Comparison of ENCODE assay signal across 8 cellular contexts in genomic region chr2:230974096-230974913, GRCh38. TPM values are rescaled to one million over a fixed set of nuclear protein-coding genes. Genes with fewer than 3 reads are reported as not detected.
A peak's percentile ranks its signal among the peaks of the same experiment; 100 is the strongest.
DNase-seq lines count a peak whose midpoint lies in the region; ATAC-seq and TF ChIP-seq lines count a peak whose summit lies in the region.

No MANE protein-coding gene starts in this region.

- ATAC-seq in GM19397 (IDR thresholded peaks at IDR 0.05; ENCODE audit: unreplicated experiment), result peak; percentile 92
- ATAC-seq in HG03457 (IDR thresholded peaks at IDR 0.05; ENCODE audit: unreplicated experiment), result peak; percentile 82

- H3K9me3 ChIP-seq in WERI-Rb-1 (ENCODE audit: severe bottlenecking), result no peaks in the 10 kb centered on the region

- H3K4me3 ChIP-seq in epithelial cell of proximal tubule (ENCODE audit: low read depth, low read length) (no peak overlapping the region), H7 (ENCODE audit: insufficient read depth, low read depth, low read length) (no peak overlapping the region), WERI-Rb-1 (ENCODE audit: low read depth, low read length) (no peak overlapping the region)

- H3K27me3 ChIP-seq in H7 (ENCODE audit: control insufficient read depth, insufficient read depth, low read length), result no peaks in the 10 kb centered on the region
- H3K27me3 ChIP-seq in WERI-Rb-1 (ENCODE audit: insufficient read depth, low read depth, severe bottlenecking), result no peaks in the 10 kb centered on the region

- TF ChIP-seq CTCF in epithelial cell of proximal tubule (conservative IDR thresholded peaks at IDR 0.05; ENCODE audit: low read depth, low read length) (no peak), WERI-Rb-1 (IDR thresholded peaks at IDR 0.05; ENCODE audit: low read depth, low read length) (no peak)

- H3K36me3 ChIP-seq in H7 (replicated peaks; ENCODE audit: control insufficient read depth, insufficient read depth, low read length) (no peaks in the 10 kb centered on the region), WERI-Rb-1 (no peaks in the 10 kb centered on the region)

- no peak overlapping the region for H3K27ac ChIP-seq in WERI-Rb-1

- DNase-seq in AG08395 (ENCODE audit: low spot score), result peak; percentile 80
- DNase-seq in activated CD4-positive, alpha-beta T cell treated with anti-CD3 and anti-CD28 coated beads, Interleukin-2, amount 50 U/mL, for 1 hour, result peak; percentile 55
- DNase-seq in epithelial cell of proximal tubule (ENCODE audit: low read depth), result peak; percentile 30
- DNase-seq in stimulated activated CD8-positive, alpha-beta memory T cell treated with anti-CD3 and anti-CD28 coated beads, Interleukin-15, amount 100 ng/mL, for 48 hours (ENCODE audit: low read depth in 2 of 2), result peak; percentile 68 to 89
- no peak for DNase-seq in H7
- no peak for DNase-seq in WERI-Rb-1

RNA-seq across cellular contexts. Expression of gene SPATA3, which starts 21.6 kb away (rescaled TPM):
- not detected in 2 replicates for total RNA-seq in epithelial cell of proximal tubule
- not detected in 2 replicates for total RNA-seq in H7 (2014; rRNA removed; shearing (Covaris generic))

RNA-seq across cellular contexts. Expression of gene GPR55, which starts 49.3 kb away (rescaled TPM):
- not detected in 2 replicates for total RNA-seq in epithelial cell of proximal tubule
- 0.04 TPM in 1 of 2 replicates, not detected in the other for total RNA-seq in H7 (2014; rRNA removed; shearing (Covaris generic))

Comparison
In these comparisons a context has a peak if more than half of its experiments do, and no peak if none do; other contexts are left out.
1. DNase-seq: peak in AG08395 (single experiment), activated CD4-positive, alpha-beta T cell treated with anti-CD3 and anti-CD28 coated beads, Interleukin-2, amount 50 U/mL, for 1 hour (single experiment), epithelial cell of proximal tubule (single experiment) and stimulated activated CD8-positive, alpha-beta memory T cell treated with anti-CD3 and anti-CD28 coated beads, Interleukin-15, amount 100 ng/mL, for 48 hours (2 of 2); none in H7 (single experiment) and WERI-Rb-1 (single experiment).